In genomic region chr17:78422872-78423588, GRCh38 we compare ENCODE assay signal across 13 cellular contexts. TPM values are rescaled to one million over a fixed set of nuclear protein-coding genes. Genes with fewer than 3 reads are reported as not detected.
DNase-seq lines count a peak whose midpoint lies in the region; TF ChIP-seq lines count a peak whose summit lies in the region.
"Had no signal": no experiment of that assay in that cellular context is flagged by ENCODE, and none has a peak within 500 bp of the region (broad histone marks: within the 10 kb centered on the region; RNA-seq: fewer than 3 reads in every experiment).

No MANE protein-coding gene starts in this region.

- no peak for TF ChIP-seq CTCF in Caco-2 (IDR thresholded peaks at IDR 0.05; ENCODE audit: insufficient read depth in 1 of 2, low read depth in 1 of 2, low read length in 1 of 2, severe bottlenecking in 1 of 2, unreplicated experiment in 1 of 2)
- TF ChIP-seq CTCF in HEK293 (tag by site-specific recombination; IDR thresholded peaks at IDR 0.05), result no peak
- TF ChIP-seq CTCF in chondrocyte (IDR thresholded peaks at IDR 0.05), result no peak
- TF ChIP-seq CTCF in neutrophil (IDR thresholded peaks at IDR 0.05), result no peak
- no peak for TF ChIP-seq CTCF in uterus (IDR thresholded peaks at IDR 0.05)
- TF ChIP-seq CTCF in GM13977 (IDR thresholded peaks at IDR 0.05; ENCODE audit: extremely low read depth, insufficient read depth, missing control alignments), result no peak

- H3K27ac ChIP-seq in HEK293 (ENCODE audit: extremely low read depth, low read depth, low read length) (no peak overlapping the region), neutrophil (peak overlapping the region; percentile 34), uterus (no peak overlapping the region)
- H3K27ac ChIP-seq: SJSA1 had no signal

- H3K4me1 ChIP-seq in Caco-2, result peaks cover 37% of the 10 kb centered on the region
- no peaks in the 10 kb centered on the region for H3K4me1 ChIP-seq in HEK293 (ENCODE audit: control insufficient read depth, insufficient read depth, low read length)
- H3K4me1 ChIP-seq in neutrophil (ENCODE audit: control insufficient read depth in 1 of 2, insufficient read depth in 1 of 2, low read depth in 1 of 2, low read length in 1 of 2), result peaks cover 57 to 68% of the 10 kb centered on the region in 2 experiments
- H3K4me1 ChIP-seq in uterus, result no peaks in the 10 kb centered on the region

- in situ Hi-C loops in GM13977 (cut with MboI; ENCODE audit: low pct_unique_long_range_greater_than_20kb, low sequenced_read_pairs, unreplicated experiment), result loop anchor here (5.0 kb wide), 1 partner anchor 136 kb away; no protein-coding TSS in a partner anchor

- DNase-seq in Caco-2 (no peak), chondrocyte (ENCODE audit: low spot score) (no peak), uterus (no peak), pons (ENCODE audit: low spot score) (no peak), GM13977 (ENCODE audit: low spot score) (no peak), NCI-H526 (lab: John Stamatoyannopoulos, UW) (no peak)
- DNase-seq: NCI-H1436 treated with DMSO at 0.1 percent for 48 hours, NCI-H2081 treated with DMSO at 0.1 percent for 48 hours, NCI-H526 treated with DMSO at 0.1 percent for 48 hours, RPMI8226 had no signal

- H3K9me3 ChIP-seq in Caco-2 (no peaks in the 10 kb centered on the region), HEK293 (ENCODE audit: control insufficient read depth, insufficient read depth, low read depth, low read length) (no peaks in the 10 kb centered on the region), neutrophil (no peaks in the 10 kb centered on the region), uterus (no peaks in the 10 kb centered on the region)
- H3K9me3 ChIP-seq: SJSA1 had no signal

- no TSS peak for BruUV-seq in Caco-2 (replicated peaks; lab: Mats Ljungman, UMichigan)

- H3K4me3 ChIP-seq in Caco-2 (ENCODE audit: low read depth, low read length), result no peak overlapping the region
- no peak overlapping the region for H3K4me3 ChIP-seq in HEK293 (ENCODE audit: low read depth, low read length)
- no peak overlapping the region for H3K4me3 ChIP-seq in neutrophil (ENCODE audit: low read depth in 1 of 2, low read length in 1 of 2)
- H3K4me3 ChIP-seq in uterus, result no peak overlapping the region
- H3K4me3 ChIP-seq: SJSA1 had no signal

- POLR2A ChIA-PET in Caco-2 (lab: Charles Lee) (no interaction called here), HEK293 (lab: Yijun Ruan, JAX) (interaction anchor here (0.7 to 1.5 kb wide), 2 partner anchors 27 to 62 kb away, joined by 5 read pairs; no protein-coding TSS in a partner anchor)

- no peaks in the 10 kb centered on the region for H3K27me3 ChIP-seq in Caco-2 (replicated peaks; ENCODE audit: control insufficient read depth, insufficient read depth, low read length)
- no peaks in the 10 kb centered on the region for H3K27me3 ChIP-seq in neutrophil
- H3K27me3 ChIP-seq in uterus, result no peaks in the 10 kb centered on the region
- H3K27me3 ChIP-seq: SJSA1 had no signal

- TF ChIP-seq POLR2A in uterus (IDR thresholded peaks at IDR 0.05), result no peak

- H3K9me3 Mint-ChIP-seq in Caco-2 (ENCODE audit: unreplicated experiment) (no peaks in the 10 kb centered on the region), chondrocyte (ENCODE audit: low read depth) (no peaks in the 10 kb centered on the region)

- CTCF ChIA-PET in Caco-2 (lab: Charles Lee), result interaction anchor here (0.7 to 2.6 kb wide), 5 partner anchors 32 to 174 kb away, joined by 4 to 57 read pairs (median 12); partner anchors contain the start of gene SOCS3
- CTCF ChIA-PET in HEK293 (lab: Yijun Ruan, JAX), result interaction anchor here (0.5 to 11.5 kb wide), 36 partner anchors 8 to 341 kb away, joined by 3 to 137 read pairs (median 5); partner anchors contain the start of genes AFMID, PGS1, SOCS3 and TK1

- H3K4me3 Mint-ChIP-seq in Caco-2 (ENCODE audit: unreplicated experiment) (no peak overlapping the region), chondrocyte (ENCODE audit: unreplicated experiment) (no peak overlapping the region)

- intact Hi-C loops in Caco-2 (cut with micrococcal nuclease; ENCODE audit: unreplicated experiment) (loop anchor here (1.0 to 5.0 kb wide), 2 partner anchors 173 to 236 kb away; partner anchors contain the start of genes AFMID and TK1), uterus (cut with DNase I; ENCODE audit: low total_unique reads) (loop anchor here (5.0 to 10.0 kb wide), 3 partner anchors 61 to 168 kb away; partner anchors contain the start of gene SOCS3)

- H3K4me1 Mint-ChIP-seq in Caco-2 (ENCODE audit: low read depth, unreplicated experiment) (peaks cover 21% of the 10 kb centered on the region), chondrocyte (ENCODE audit: low read depth) (peaks cover 27% of the 10 kb centered on the region)

- H3K36me3 ChIP-seq in Caco-2 (ENCODE audit: control insufficient read depth, insufficient read depth, low read length) (peaks cover 8% of the 10 kb centered on the region), HEK293 (ENCODE audit: control insufficient read depth in 2 of 2, insufficient read depth in 1 of 2, low read length in 2 of 2) (peaks cover 15 to 93% of the 10 kb centered on the region in 2 experiments; a peak in 2 of 3 replicates), neutrophil (peaks cover 91% of the 10 kb centered on the region), uterus (no peaks in the 10 kb centered on the region)

- peaks cover 92% of the 10 kb centered on the region for H3K36me3 Mint-ChIP-seq in Caco-2 (ENCODE audit: insufficient read depth, unreplicated experiment)
- peaks cover 19% of the 10 kb centered on the region for H3K36me3 Mint-ChIP-seq in chondrocyte (ENCODE audit: low read depth)

- H3K27me3 Mint-ChIP-seq in Caco-2 (ENCODE audit: insufficient read depth, unreplicated experiment) (no peaks in the 10 kb centered on the region), chondrocyte (ENCODE audit: low read depth) (no peaks in the 10 kb centered on the region)

- peak overlapping the region; percentile 40 for H3K27ac Mint-ChIP-seq in Caco-2 (ENCODE audit: unreplicated experiment)
- H3K27ac Mint-ChIP-seq in chondrocyte (ENCODE audit: unreplicated experiment), result peak overlapping the region; percentile 51

TF ChIP-seq in HEK293, 187 proteins besides CTCF, POLR2A, EP300 and RAD21:
- TF ChIP-seq ZNF629 (tag by site-specific recombination; IDR thresholded peaks at IDR 0.05) (no peak), ZFHX2 (tag by site-specific recombination; conservative IDR thresholded peaks at IDR 0.05) (peak; percentile 22; the same call in 1 of the 2 replicates), ZNF639 (tag by site-specific recombination; IDR thresholded peaks at IDR 0.05) (no peak), ZNF670 (tag by site-specific recombination; IDR thresholded peaks at IDR 0.05; ENCODE audit: low read depth) (no peak), IKZF3 (tag by site-specific recombination; IDR thresholded peaks at IDR 0.05) (0 out of 2 replicates have a peak, but pooled peaks have one; percentile 16)

RNA-seq across cellular contexts. Expression of gene PGS1, which starts 44.6 kb away (rescaled TPM):
- 54.1 and 55.2 TPM in 2 replicates for total RNA-seq in Caco-2 (2022)
- total RNA-seq in chondrocyte, result 22.1 to 30.4 TPM (median 22.7 TPM) in 3 replicates
- 10 to 100 TPM; 12.9 to 75.4 (median 63.1) TPM for total RNA-seq in uterus
